ENCODE assay signal across 1 cellular context in genomic region chr5:106171708-106172107, GRCh38.
TF ChIP-seq lines count a peak whose summit lies in the region.

No MANE protein-coding gene starts in this region.

TF ChIP-seq in WTC11, 78 proteins besides CTCF, POLR2A, EP300 and RAD21 (continued from another document):
- TF ChIP-seq PREB (CRISPR knock-in tag; IDR thresholded peaks at IDR 0.05; ENCODE audit: borderline replicate concordance) = no peak
- no peak for TF ChIP-seq ERG (CRISPR knock-in tag; IDR thresholded peaks at IDR 0.05)
- TF ChIP-seq CDX4 (CRISPR knock-in tag; IDR thresholded peaks at IDR 0.05; ENCODE audit: borderline replicate concordance) = no peak
